15 cellular contexts compared by ENCODE assay signal in the genomic region with DNA sequence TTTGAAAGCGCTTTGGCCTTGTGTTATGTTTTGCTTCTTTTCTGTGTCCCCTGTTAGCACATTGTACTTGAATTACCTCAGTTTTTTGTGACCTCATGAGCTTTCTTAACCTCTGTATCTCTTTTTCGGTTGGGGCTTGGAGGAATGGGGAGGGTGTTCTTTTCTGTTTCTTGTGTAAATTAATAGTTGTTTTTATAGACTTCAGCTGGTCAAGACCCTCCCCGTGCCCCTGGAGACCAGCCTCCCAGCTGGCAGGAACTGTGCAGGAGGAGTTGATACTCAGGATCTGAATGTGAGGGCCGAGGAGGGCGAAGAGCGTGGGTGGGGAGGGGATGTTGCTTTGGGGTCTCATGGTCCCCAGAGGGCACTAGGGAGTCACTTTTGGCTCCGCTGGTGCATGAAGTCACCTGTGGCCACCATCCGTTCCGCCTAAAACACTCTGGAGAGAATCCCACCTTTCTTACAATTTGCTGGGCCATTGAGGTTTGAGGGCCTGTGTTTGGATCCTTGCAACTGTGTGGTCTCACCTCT. TPM values are rescaled to one million over a fixed set of nuclear protein-coding genes. Genes with fewer than 3 reads are reported as not detected.
A peak's percentile ranks its signal among the peaks of the same experiment; 100 is the strongest.
DNase-seq lines count a peak whose midpoint lies in the region; ATAC-seq and TF ChIP-seq lines count a peak whose summit lies in the region.
"Had no signal": no experiment of that assay in that cellular context is flagged by ENCODE, and none has a peak within 500 bp of the region (broad histone marks: within the 10 kb centered on the region; RNA-seq: fewer than 3 reads in every experiment).

No MANE protein-coding gene starts in this region.

- H3K79me2 ChIP-seq in GM23338 (replicated peaks; ENCODE audit: insufficient read depth), result no peaks in the 10 kb centered on the region
- no peaks in the 10 kb centered on the region for H3K79me2 ChIP-seq in osteoblast (ENCODE audit: insufficient read depth, low read length)

- H3K4me3 ChIP-seq in GM23338 (no peak overlapping the region), prostate gland (no peak overlapping the region), osteoblast (ENCODE audit: insufficient read depth, low read length) (no peak overlapping the region), breast epithelium (no peak overlapping the region)
- H3K4me3 ChIP-seq: lower lobe of right lung had no signal

- DNase-seq in 8988T, result peak; percentile 45
- DNase-seq in GM23338 (ENCODE audit: low spot score), result peak; percentile 74
- DNase-seq in fibroblast of the conjunctiva (ENCODE audit: low read depth), result peak; percentile 32
- no peak for DNase-seq in prostate gland (ENCODE audit: low spot score)
- no peak for DNase-seq in osteoblast (ENCODE audit: insufficient read length, low spot score, missing footprints)
- no peak for DNase-seq in UCSD-AML1 (lab: John Stamatoyannopoulos, UW; ENCODE audit: unreplicated experiment)
- no peak for DNase-seq in breast epithelium (ENCODE audit: low spot score in 2 of 2)
- DNase-seq: activated T-cell treated with anti-CD3 and anti-CD28 coated beads for 4 hours, AML-193, lower lobe of right lung, NCI-H345, PC-3, substantia nigra, SW 1271 had no signal

- H2AFZ ChIP-seq in GM23338 (peak overlapping the region; percentile 95), osteoblast (ENCODE audit: low read length) (no peak overlapping the region)

- H4K20me1 ChIP-seq in GM23338 (replicated peaks; ENCODE audit: insufficient read depth), result no peaks in the 10 kb centered on the region
- no peaks in the 10 kb centered on the region for H4K20me1 ChIP-seq in osteoblast (ENCODE audit: insufficient read depth, low read length)

- H3K9me3 ChIP-seq in prostate gland, result no peaks in the 10 kb centered on the region
- H3K9me3 ChIP-seq in osteoblast (ENCODE audit: low read depth, low read length), result no peaks in the 10 kb centered on the region
- H3K9me3 ChIP-seq in breast epithelium, result no peaks in the 10 kb centered on the region
- H3K9me3 ChIP-seq: lower lobe of right lung had no signal

- no peaks in the 10 kb centered on the region for H3F3A ChIP-seq in GM23338 (replicated peaks; ENCODE audit: low read depth)

- TF ChIP-seq CTCF in GM23338 (conservative IDR thresholded peaks at IDR 0.05; ENCODE audit: low read depth in 2 of 2), result peak; percentile 45 to 65
- no peak for TF ChIP-seq CTCF in prostate gland (IDR thresholded peaks at IDR 0.05)
- no peak for TF ChIP-seq CTCF in osteoblast (IDR thresholded peaks at IDR 0.05; ENCODE audit: extremely low read depth, low read depth, low read length)
- no peak for TF ChIP-seq CTCF in breast epithelium (IDR thresholded peaks at IDR 0.05)

- 67% methylated on average over 9 of the region's 9 CpGs for WGBS in prostate gland

- peaks cover 15% of the 10 kb centered on the region for H3K4me1 ChIP-seq in GM23338 (ENCODE audit: insufficient read depth)
- H3K4me1 ChIP-seq in prostate gland (replicated peaks), result peaks cover 2% of the 10 kb centered on the region
- no peaks in the 10 kb centered on the region for H3K4me1 ChIP-seq in osteoblast (ENCODE audit: insufficient read depth, low read length)
- peaks cover 0 to 7% of the 10 kb centered on the region in 2 donors for H3K4me1 ChIP-seq in breast epithelium

- H3K4me2 ChIP-seq in GM23338, result peak overlapping the region; percentile 57; the same call in 1 of the 2 replicates
- H3K4me2 ChIP-seq in osteoblast (ENCODE audit: insufficient read depth, low read length), result no peak overlapping the region

- H3K9me3 Mint-ChIP-seq in GM23338, result no peaks in the 10 kb centered on the region

- H3K27me3 ChIP-seq in GM23338 (ENCODE audit: insufficient read depth) (no peaks in the 10 kb centered on the region), prostate gland (replicated peaks; ENCODE audit: insufficient read depth) (no peaks in the 10 kb centered on the region), osteoblast (ENCODE audit: insufficient read depth, low read length) (peaks cover 2% of the 10 kb centered on the region), breast epithelium (no peaks in the 10 kb centered on the region)

- peaks cover 26% of the 10 kb centered on the region for H3K4me1 Mint-ChIP-seq in GM23338

- H3K36me3 ChIP-seq in GM23338 (ENCODE audit: insufficient read depth), result no peaks in the 10 kb centered on the region
- H3K36me3 ChIP-seq in prostate gland, result peaks cover 0 to 20% of the 10 kb centered on the region in 2 donors
- H3K36me3 ChIP-seq in osteoblast (ENCODE audit: insufficient read depth, low read length), result no peaks in the 10 kb centered on the region
- H3K36me3 ChIP-seq in breast epithelium, result peaks cover 31% of the 10 kb centered on the region

- intact Hi-C loops in prostate gland (cut with DNase I) (loop anchor here (5.0 kb wide), 1 partner anchor 45 kb away; no protein-coding TSS in a partner anchor), breast epithelium (cut with DNase I; ENCODE audit: low total_unique reads) (loop anchor here (10.0 kb wide), 3 partner anchors 47 to 347 kb away; a partner anchor contains a TSS)

- no peak for TF ChIP-seq POLR2A in prostate gland (IDR thresholded peaks at IDR 0.05)
- TF ChIP-seq POLR2A in breast epithelium (IDR thresholded peaks at IDR 0.05), result no peak

- ATAC-seq in GM23338 (peak; percentile 81), GM18873 (IDR thresholded peaks at IDR 0.05; ENCODE audit: low FRiP score, unreplicated experiment) (no peak)
- ATAC-seq: lower lobe of right lung, PC-3 had no signal

- H3K27ac ChIP-seq in GM23338 (ENCODE audit: low read depth) (peak overlapping the region; percentile 16; the same call in 1 of the 2 replicates), prostate gland (peak overlapping the region; percentile 26 to 29), osteoblast (ENCODE audit: low read depth, low read length) (no peak overlapping the region), breast epithelium (peak overlapping the region in 1 of 2 donors; percentile 79)
- H3K27ac ChIP-seq: lower lobe of right lung had no signal

- H3K9me2 ChIP-seq in GM23338 (ENCODE audit: insufficient read depth), result no peaks in the 10 kb centered on the region

- H3K4me3 Mint-ChIP-seq in GM23338, result no peak overlapping the region

- no peaks in the 10 kb centered on the region for H3K36me3 Mint-ChIP-seq in GM23338 (ENCODE audit: low read depth)

- peaks cover 7% of the 10 kb centered on the region for H3K27me3 Mint-ChIP-seq in GM23338 (ENCODE audit: insufficient read depth, low read depth, poor library complexity)

- H3K27ac Mint-ChIP-seq in GM23338, result no peak overlapping the region

TF ChIP-seq in GM23338, 12 proteins besides CTCF, POLR2A, EP300 and RAD21 (continues in another document):
- no peak for TF ChIP-seq STAT1 (IDR thresholded peaks at IDR 0.05; ENCODE audit: unreplicated experiment)
- no peak for TF ChIP-seq CREB1 (CRISPR knock-in tag; IDR thresholded peaks at IDR 0.05; ENCODE audit: low read depth)
- no peak for TF ChIP-seq NANOG (IDR thresholded peaks at IDR 0.05; ENCODE audit: borderline replicate concordance)
- TF ChIP-seq JUNB (IDR thresholded peaks at IDR 0.05; ENCODE audit: unreplicated experiment), result no peak
- no peak for TF ChIP-seq ZNF331 (CRISPR knock-in tag; IDR thresholded peaks at IDR 0.05; ENCODE audit: low read depth)
- TF ChIP-seq, protein P1, sequence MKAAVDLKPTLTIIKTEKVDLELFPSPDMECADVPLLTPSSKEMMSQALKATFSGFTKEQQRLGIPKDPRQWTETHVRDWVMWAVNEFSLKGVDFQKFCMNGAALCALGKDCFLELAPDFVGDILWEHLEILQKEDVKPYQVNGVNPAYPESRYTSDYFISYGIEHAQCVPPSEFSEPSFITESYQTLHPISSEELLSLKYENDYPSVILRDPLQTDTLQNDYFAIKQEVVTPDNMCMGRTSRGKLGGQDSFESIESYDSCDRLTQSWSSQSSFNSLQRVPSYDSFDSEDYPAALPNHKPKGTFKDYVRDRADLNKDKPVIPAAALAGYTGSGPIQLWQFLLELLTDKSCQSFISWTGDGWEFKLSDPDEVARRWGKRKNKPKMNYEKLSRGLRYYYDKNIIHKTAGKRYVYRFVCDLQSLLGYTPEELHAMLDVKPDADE (IDR thresholded peaks at IDR 0.05), result no peak

RNA-seq across cellular contexts. Expression of a gene that starts 44.3 kb away (rescaled TPM):
- total RNA-seq in GM23338 (2014; rRNA removed; shearing (Covaris generic)), result not detected in 2 replicates
- 0.21 and 0.40 TPM in 2 replicates for polyA plus RNA-seq in GM23338 (2016; fragmentation: Nextera tagmentation; extraction: Ambion mirVana)
- total RNA-seq in prostate gland, result 10 to 100 TPM; 59.3 to 63.2 TPM
- total RNA-seq in osteoblast, result 1,091 and 1,196 TPM in 2 replicates
- total RNA-seq in breast epithelium, result 1,000 to 10,000 TPM in 2 of 3 donors, 100 to 1,000 TPM in 1; 987 to 2,750 (median 1,078) TPM

Comparison
In these comparisons a context has a peak if more than half of its experiments do, and no peak if none do; other contexts are left out.
1. DNase-seq: peak in 8988T (single experiment), GM23338 (single experiment) and fibroblast of the conjunctiva (single experiment); none in prostate gland (single experiment), osteoblast (single experiment), UCSD-AML1 (single experiment) and breast epithelium (0 of 2).
2. CTCF ChIP-seq: peak in GM23338 (2 of 2); none in prostate gland (0 of 4), osteoblast (single experiment) and breast epithelium (0 of 3).
3. RNA of a gene that starts 44.3 kb away (total RNA-seq): 1,091 to 1,196 TPM in osteoblast, 987 to 2,750 TPM in breast epithelium and 59.3 to 63.2 TPM in prostate gland; not detected in GM23338; every median in the first group is over 10 times any median in the second.